Comparison of ENCODE assay signal across 8 cellular contexts in the genomic region with DNA sequence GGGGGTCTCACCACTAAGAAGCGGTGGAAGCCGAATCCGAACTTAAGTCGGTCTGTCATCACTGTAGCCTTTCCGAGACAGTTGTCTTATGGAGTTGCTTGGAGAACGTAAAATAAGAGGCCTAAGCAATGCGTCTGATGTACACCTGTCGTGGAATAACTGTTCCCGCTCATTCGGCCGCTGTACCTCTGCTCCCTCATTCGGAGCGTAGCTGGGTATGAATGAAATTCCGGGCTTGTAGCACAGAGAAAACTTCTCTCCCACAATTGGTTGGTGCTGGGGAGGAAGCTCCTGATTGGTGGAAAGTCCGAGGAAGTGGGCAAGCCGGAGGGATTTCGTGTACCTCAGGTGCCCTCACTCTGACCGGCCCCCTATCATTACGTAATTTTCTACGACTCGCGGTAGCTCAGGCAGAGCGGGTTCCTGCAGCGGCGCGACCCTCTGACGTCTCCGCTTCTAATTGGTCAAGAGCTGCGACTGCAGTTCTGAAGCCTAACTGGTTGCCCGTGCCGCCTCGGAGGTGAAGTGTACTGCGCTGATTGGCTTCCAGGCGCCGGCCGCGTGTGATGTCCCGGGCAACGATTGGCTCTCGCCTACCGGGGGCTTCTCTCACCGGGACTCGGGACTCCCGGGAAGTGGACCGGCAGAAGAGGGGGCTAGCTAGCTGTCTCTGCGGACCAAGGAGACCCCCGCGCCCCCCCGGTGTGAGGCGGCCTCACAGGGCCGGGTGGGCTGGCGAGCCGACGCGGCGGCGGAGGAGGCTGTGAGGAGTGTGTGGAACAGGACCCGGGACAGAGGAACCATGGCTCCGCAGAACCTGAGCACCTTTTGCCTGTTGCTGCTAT. TPM values are rescaled to one million over a fixed set of nuclear protein-coding genes. Genes with fewer than 3 reads are reported as not detected.
DNase-seq lines count a peak whose midpoint lies in the region; TF ChIP-seq lines count a peak whose summit lies in the region.

A gene (plus strand): TSS at position 625 of the 845 bp plus-strand sequence. CDS start 178 bp downstream, at position 803.

- H3K9ac ChIP-seq in ES-I3 (ENCODE audit: low read depth, low read length), result peak within 1 kb of the TSS; percentile 84
- peak within 1 kb of the TSS; percentile 92 for H3K9ac ChIP-seq in MM.1S (ENCODE audit: low read length)

- H3K27ac Mint-ChIP-seq in nephron, result peak within 1 kb of the TSS in 2 of 3 experiments; percentile 61 to 89
- H3K27ac Mint-ChIP-seq in stimulated activated naive CD8-positive, alpha-beta T cell treated with anti-CD3 and anti-CD28 coated beads, Interleukin-15, Interleukin-2, amounts not matched to agents 100 ng/mL and 50 ng/mL, for 24 hours, result peak within 1 kb of the TSS; percentile 94

- H3K9me3 ChIP-seq in ES-I3 (ENCODE audit: control insufficient read depth, insufficient read depth, low read length) (no peaks in the 10 kb centered on the region), HAP-1 (no peaks in the 10 kb centered on the region), MM.1S (replicated peaks; ENCODE audit: insufficient read depth, low read length) (no peaks in the 10 kb centered on the region)

- no peaks in the 10 kb centered on the region for H3K9me3 Mint-ChIP-seq in nephron
- no peaks in the 10 kb centered on the region for H3K9me3 Mint-ChIP-seq in stimulated activated naive CD8-positive, alpha-beta T cell treated with anti-CD3 and anti-CD28 coated beads, Interleukin-15, Interleukin-2, amounts not matched to agents 100 ng/mL and 50 ng/mL, for 24 hours

- peak within 1 kb of the TSS; percentile 91 to 98 (median 92) for H3K4me3 Mint-ChIP-seq in nephron
- H3K4me3 Mint-ChIP-seq in stimulated activated naive CD8-positive, alpha-beta T cell treated with anti-CD3 and anti-CD28 coated beads, Interleukin-15, Interleukin-2, amounts not matched to agents 100 ng/mL and 50 ng/mL, for 24 hours, result peak within 1 kb of the TSS; percentile 99

- DNase-seq in HAP-1 (ENCODE audit: low spot score in 2 of 2) (peak; percentile 98 to 99), MM.1S (peak; percentile 100), SIG-M5 (lab: John Stamatoyannopoulos, UW) (peak; percentile 98), activated gamma-delta T cell (lab: John Stamatoyannopoulos, UW) (peak; percentile 90), fibroblast of the aortic adventitia (ENCODE audit: low read depth) (peak; percentile 100)

- peak within 1 kb of the TSS; percentile 75 for H2AFZ ChIP-seq in MM.1S (ENCODE audit: low read length)

- peaks cover 16% of the 10 kb centered on the region for H3K36me3 Mint-ChIP-seq in nephron (ENCODE audit: low read depth)
- H3K36me3 Mint-ChIP-seq in stimulated activated naive CD8-positive, alpha-beta T cell treated with anti-CD3 and anti-CD28 coated beads, Interleukin-15, Interleukin-2, amounts not matched to agents 100 ng/mL and 50 ng/mL, for 24 hours (ENCODE audit: low read depth), result peaks cover 36% of the 10 kb centered on the region

- H3K36me3 ChIP-seq in ES-I3 (ENCODE audit: insufficient read depth, low read length) (no peaks in the 10 kb centered on the region), HAP-1 (replicated peaks) (peaks cover 32% of the 10 kb centered on the region), MM.1S (replicated peaks; ENCODE audit: insufficient read depth, low read length) (peaks cover 7% of the 10 kb centered on the region; the same call in 1 of the 2 replicates)

- no peaks in the 10 kb centered on the region for H4K20me1 ChIP-seq in MM.1S (ENCODE audit: insufficient read depth, low read length)

- peak within 1 kb of the TSS; percentile 94 for H3K4me3 ChIP-seq in HAP-1
- peak within 1 kb of the TSS; percentile 83 for H3K4me3 ChIP-seq in MM.1S (ENCODE audit: low read length)
- H3K4me3 ChIP-seq in fibroblast of the aortic adventitia (ENCODE audit: low read depth, low read length), result peak within 1 kb of the TSS; percentile 98

- H3K9me2 ChIP-seq in MM.1S (replicated peaks; ENCODE audit: insufficient read depth, low read length), result no peaks in the 10 kb centered on the region

- H3K27ac ChIP-seq in MM.1S (ENCODE audit: low read length), result peak within 1 kb of the TSS; percentile 60

- peaks cover 70% of the 10 kb centered on the region for H3K79me2 ChIP-seq in MM.1S (ENCODE audit: low read length)

- peaks cover 28% of the 10 kb centered on the region for H3F3A ChIP-seq in MM.1S (ENCODE audit: insufficient read depth, low read length)

- in situ Hi-C loops in HAP-1 (cut with MboI; ENCODE audit: low sequenced_read_pairs), result no loop called here

- H3K27me3 ChIP-seq in HAP-1 (ENCODE audit: low read depth) (no peaks in the 10 kb centered on the region), MM.1S (replicated peaks; ENCODE audit: insufficient read depth, low read length) (no peaks in the 10 kb centered on the region)

- H3K4me1 ChIP-seq in ES-I3 (ENCODE audit: insufficient read depth, low read length) (peaks cover 3% of the 10 kb centered on the region; the same call in 1 of the 2 replicates), HAP-1 (peaks cover 12% of the 10 kb centered on the region), MM.1S (ENCODE audit: low read length) (peaks cover 13% of the 10 kb centered on the region)

- H3K4me1 Mint-ChIP-seq in nephron, result peaks cover 38% of the 10 kb centered on the region
- peaks cover 72% of the 10 kb centered on the region for H3K4me1 Mint-ChIP-seq in stimulated activated naive CD8-positive, alpha-beta T cell treated with anti-CD3 and anti-CD28 coated beads, Interleukin-15, Interleukin-2, amounts not matched to agents 100 ng/mL and 50 ng/mL, for 24 hours (ENCODE audit: low read depth)

- H3K27me3 Mint-ChIP-seq in nephron (ENCODE audit: low read depth), result no peaks in the 10 kb centered on the region
- no peaks in the 10 kb centered on the region for H3K27me3 Mint-ChIP-seq in stimulated activated naive CD8-positive, alpha-beta T cell treated with anti-CD3 and anti-CD28 coated beads, Interleukin-15, Interleukin-2, amounts not matched to agents 100 ng/mL and 50 ng/mL, for 24 hours

- no peak for TF ChIP-seq CTCF in MM.1S (IDR thresholded peaks at IDR 0.05; ENCODE audit: low read length)
- no peak for TF ChIP-seq CTCF in fibroblast of the aortic adventitia (IDR thresholded peaks at IDR 0.05; ENCODE audit: insufficient read depth, low read length)
- no peak for TF ChIP-seq CTCF in nephron (IDR thresholded peaks at IDR 0.05; ENCODE audit: unreplicated experiment in 3 of 3)

- H3K4me2 ChIP-seq in MM.1S (ENCODE audit: low read depth, low read length), result peak within 1 kb of the TSS; percentile 88

RNA-seq across cellular contexts. Expression of the gene that starts here (rescaled TPM):
- total RNA-seq in fibroblast of the aortic adventitia (ENCODE audit: low replicate concordance), result 44.0 and 44.6 TPM in 2 replicates

Comparison
In these comparisons a context has a peak if more than half of its experiments do, and no peak if none do; other contexts are left out.
1. Peak in every context shown above with its lines: DNase-seq, H3K4me3 ChIP-seq and H3K27ac ChIP-seq.